Comparison of ENCODE assay signal across 33 cellular contexts in the genomic region with DNA sequence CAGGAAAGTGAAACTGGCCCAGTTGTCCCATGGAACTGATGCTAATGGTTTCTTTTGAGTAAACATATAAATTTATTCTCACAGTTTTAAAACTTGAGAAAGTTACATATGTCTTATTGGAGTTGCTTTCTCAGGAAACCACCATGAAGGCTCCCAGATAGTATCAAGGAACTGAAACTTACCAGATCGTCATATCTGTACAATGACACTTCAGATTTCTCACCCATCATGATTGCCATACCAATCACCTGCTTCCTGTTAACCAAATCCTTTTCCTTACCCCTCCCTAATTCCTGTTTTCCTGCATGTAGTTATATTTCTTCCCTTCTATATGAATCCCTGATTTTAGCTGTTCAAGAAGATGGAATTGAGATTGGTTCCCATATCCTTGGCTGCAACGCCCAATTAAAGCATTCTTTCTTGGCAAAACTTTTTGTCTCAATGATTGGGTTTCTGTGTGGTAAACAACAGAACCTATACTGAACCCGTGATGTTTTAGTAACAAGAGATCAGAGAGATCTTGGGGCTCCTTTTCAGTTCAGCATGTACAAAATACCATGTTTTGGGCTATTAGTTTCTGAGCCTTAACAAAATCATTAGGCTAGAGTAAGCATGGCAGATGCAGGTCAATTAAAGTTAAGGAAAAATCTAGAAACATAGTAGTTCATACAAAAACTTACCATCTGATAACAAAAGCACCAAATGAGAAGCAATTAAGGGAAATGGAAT.
A peak's percentile ranks its signal among the peaks of the same experiment; 100 is the strongest.
DNase-seq lines count a peak whose midpoint lies in the region; ATAC-seq and TF ChIP-seq lines count a peak whose summit lies in the region.
"Had no signal": no experiment of that assay in that cellular context is flagged by ENCODE, and none has a peak within 500 bp of the region (broad histone marks: within the 10 kb centered on the region; RNA-seq: fewer than 3 reads in every experiment).

No MANE protein-coding gene starts in this region.

- no peaks in the 10 kb centered on the region for H4K20me1 ChIP-seq in BLaER1

- H3K4me3 ChIP-seq in BLaER1 (no peak overlapping the region), dorsolateral prefrontal cortex (no peak overlapping the region)
- H3K4me3 ChIP-seq: esophagus squamous epithelium, HAP-1, hepatocyte, SK-N-MC, stomach, thyroid gland, vagina had no signal

- peaks cover 9% of the 10 kb centered on the region for H3K4me1 ChIP-seq in BLaER1
- H3K4me1 ChIP-seq: esophagus squamous epithelium, HAP-1, stomach, thyroid gland, vagina had no signal

- peak overlapping the region; percentile 43 for H3K4me2 ChIP-seq in BLaER1
- H3K4me2 ChIP-seq: hepatocyte had no signal

- H3K27me3 ChIP-seq in BLaER1 (no peaks in the 10 kb centered on the region), dorsolateral prefrontal cortex (no peaks in the 10 kb centered on the region)
- H3K27me3 ChIP-seq: esophagus squamous epithelium, hepatocyte, stomach, thyroid gland, vagina had no signal

- DNase-seq in HFFc6 (no peak), MV-4-11 (lab: John Stamatoyannopoulos, UW) (peak; percentile 63), dorsolateral prefrontal cortex (no peak), NCI-H2171 treated with DMSO at 0.1 percent for 48 hours (lab: John Stamatoyannopoulos, UW) (no peak)
- no peak for DNase-seq in stimulated activated CD4-positive, alpha-beta T cell treated with anti-CD3 and anti-CD28 coated beads, Interleukin-1b, Interleukin-23, amount 100 ng/mL, for 48 hours
- DNase-seq: activated CD4-positive, alpha-beta T cell treated with anti-CD3 and anti-CD28 coated beads for 1 hour; activated CD8-positive, alpha-beta T cell treated with anti-CD3 and anti-CD28 coated beads for 36 hours; aorta; CD8-positive, alpha-beta memory T cell; cortex of kidney; DMS 273 treated with DMSO at 0.1 percent for 48 hours; EL; esophagus squamous epithelium; foreskin melanocyte; IMR-90; left colon; mammary epithelial cell; NCI-H1105 treated with DMSO at 0.1 percent for 48 hours; NCI-H1930; NCI-H526 treated with DMSO at 0.1 percent for 48 hours; small intestine; stomach; T-helper 17 cell; thyroid gland had no signal

- TF ChIP-seq CTCF in HFFc6 (IDR thresholded peaks at IDR 0.05) (no peak), dorsolateral prefrontal cortex (IDR thresholded peaks at IDR 0.05 in 54 of 56, conservative IDR thresholded peaks at IDR 0.05 in 2 of 56; ENCODE audit: low read depth in 1 of 56, partially characterized antibody in 56 of 56) (no peak)

- H3K27ac Mint-ChIP-seq in HFFc6, result no peak overlapping the region
- H3K27ac Mint-ChIP-seq: activated CD8-positive, alpha-beta T cell treated with anti-CD3 and anti-CD28 coated beads for 36 hours; activated naive CD8-positive, alpha-beta T cell; CD8-positive, alpha-beta memory T cell; nephron; T-helper 17 cell had no signal

- H3K27ac ChIP-seq in BLaER1 (no peak overlapping the region), dorsolateral prefrontal cortex (no peak overlapping the region)
- H3K27ac ChIP-seq: esophagus squamous epithelium, hepatocyte, SK-N-MC, stomach, thyroid gland, vagina had no signal

- no peak overlapping the region for H3K9ac ChIP-seq in BLaER1

- intact Hi-C loops in dorsolateral prefrontal cortex (cut with DNase I), result no loop called here

- H3K4me3 Mint-ChIP-seq in HFFc6, result peak overlapping the region; percentile 20; the same call in 1 of the 2 replicates
- H3K4me3 Mint-ChIP-seq: activated CD8-positive, alpha-beta T cell treated with anti-CD3 and anti-CD28 coated beads for 36 hours; activated naive CD8-positive, alpha-beta T cell; CD8-positive, alpha-beta memory T cell; nephron; T-helper 17 cell had no signal

- ATAC-seq in GM18868 (IDR thresholded peaks at IDR 0.05; ENCODE audit: unreplicated experiment) (peak; percentile 97), GM21515 (IDR thresholded peaks at IDR 0.05; ENCODE audit: unreplicated experiment) (no peak)
- ATAC-seq: activated CD8-positive, alpha-beta T cell treated with anti-CD3 and anti-CD28 coated beads for 36 hours; left colon; T-helper 17 cell had no signal

- H3K9me3 ChIP-seq in BLaER1, result peaks cover 4% of the 10 kb centered on the region
- H3K9me3 ChIP-seq: HAP-1, thyroid gland, vagina had no signal

- H3K9me3 Mint-ChIP-seq in HFFc6, result no peaks in the 10 kb centered on the region

- H3K4me1 Mint-ChIP-seq in HFFc6 (ENCODE audit: low read depth), result no peaks in the 10 kb centered on the region
- H3K4me1 Mint-ChIP-seq: CD8-positive, alpha-beta memory T cell; nephron; T-helper 17 cell had no signal

- no peaks in the 10 kb centered on the region for H3K36me3 Mint-ChIP-seq in HFFc6 (ENCODE audit: low read depth)
- H3K36me3 Mint-ChIP-seq: activated naive CD8-positive, alpha-beta T cell; CD8-positive, alpha-beta memory T cell had no signal

- H3K36me3 ChIP-seq in BLaER1, result no peaks in the 10 kb centered on the region
- H3K36me3 ChIP-seq: esophagus squamous epithelium, HAP-1, stomach, thyroid gland, vagina had no signal

- no peaks in the 10 kb centered on the region for H3K27me3 Mint-ChIP-seq in HFFc6 (ENCODE audit: insufficient read depth)
- H3K27me3 Mint-ChIP-seq: activated CD8-positive, alpha-beta T cell treated with anti-CD3 and anti-CD28 coated beads for 36 hours; activated naive CD8-positive, alpha-beta T cell; CD8-positive, alpha-beta memory T cell; T-helper 17 cell had no signal
